In genomic region chr3:51955175-51955892, GRCh38 we compare ENCODE assay signal across 10 cellular contexts. TPM values are rescaled to one million over a fixed set of nuclear protein-coding genes. Genes with fewer than 3 reads are reported as not detected.
A peak's percentile ranks its signal among the peaks of the same experiment; 100 is the strongest.
DNase-seq lines count a peak whose midpoint lies in the region; ATAC-seq and TF ChIP-seq lines count a peak whose summit lies in the region.
"Had no signal": no experiment of that assay in that cellular context is flagged by ENCODE, and none has a peak within 500 bp of the region (broad histone marks: within the 10 kb centered on the region; RNA-seq: fewer than 3 reads in every experiment).

A gene with protein sequence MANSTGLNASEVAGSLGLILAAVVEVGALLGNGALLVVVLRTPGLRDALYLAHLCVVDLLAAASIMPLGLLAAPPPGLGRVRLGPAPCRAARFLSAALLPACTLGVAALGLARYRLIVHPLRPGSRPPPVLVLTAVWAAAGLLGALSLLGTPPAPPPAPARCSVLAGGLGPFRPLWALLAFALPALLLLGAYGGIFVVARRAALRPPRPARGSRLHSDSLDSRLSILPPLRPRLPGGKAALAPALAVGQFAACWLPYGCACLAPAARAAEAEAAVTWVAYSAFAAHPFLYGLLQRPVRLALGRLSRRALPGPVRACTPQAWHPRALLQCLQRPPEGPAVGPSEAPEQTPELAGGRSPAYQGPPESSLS (plus strand): TSS chr3:51955381. CDS start chr3:51955653, 272 bp downstream.

- no peak within 1 kb of the TSS for H3K27ac Mint-ChIP-seq in Calu3 (ENCODE audit: unreplicated experiment)
- H3K27ac Mint-ChIP-seq in activated CD8-positive, alpha-beta T cell treated with anti-CD3 and anti-CD28 coated beads, Interleukin-2, amount 10 ng/mL, durations not matched to agents 7 days and 5 days = no peak within 1 kb of the TSS

- H3K9me3 Mint-ChIP-seq in Calu3 (ENCODE audit: low read depth, unreplicated experiment) = no peaks in the 10 kb centered on the region
- no peaks in the 10 kb centered on the region for H3K9me3 Mint-ChIP-seq in activated CD8-positive, alpha-beta T cell treated with anti-CD3 and anti-CD28 coated beads, Interleukin-2, amount 10 ng/mL, durations not matched to agents 7 days and 5 days (ENCODE audit: insufficient read depth)

- peak within 1 kb of the TSS; percentile 64 for H3K27ac ChIP-seq in WERI-Rb-1
- peak within 1 kb of the TSS; percentile 82 for H3K27ac ChIP-seq in psoas muscle

- H3K36me3 ChIP-seq in WERI-Rb-1 (peaks cover 54% of the 10 kb centered on the region), psoas muscle (ENCODE audit: insufficient read depth in 1 of 2, low read depth in 1 of 2) (peaks cover 0 to 42% of the 10 kb centered on the region in 2 donors)

- H3K9me3 ChIP-seq in WERI-Rb-1 (ENCODE audit: severe bottlenecking) = no peaks in the 10 kb centered on the region
- no peaks in the 10 kb centered on the region for H3K9me3 ChIP-seq in psoas muscle

- no peaks in the 10 kb centered on the region for H3K36me3 Mint-ChIP-seq in Calu3 (ENCODE audit: insufficient read depth, unreplicated experiment)
- no peaks in the 10 kb centered on the region for H3K36me3 Mint-ChIP-seq in activated CD8-positive, alpha-beta T cell treated with anti-CD3 and anti-CD28 coated beads, Interleukin-2, amount 10 ng/mL, durations not matched to agents 7 days and 5 days (ENCODE audit: low read depth)

- WGBS in psoas muscle, 3 donors = 11 to 15% (median 13%) methylated on average over 18 to 33 of the region's 33 CpGs

- peaks cover 16% of the 10 kb centered on the region for H3K4me1 ChIP-seq in psoas muscle

- no TSS peak for BruUV-seq in Calu3 (replicated peaks; lab: Mats Ljungman, UMichigan)

- no peak for DNase-seq in Calu3
- DNase-seq in WERI-Rb-1 = no peak
- DNase-seq in hypothalamus (lab: John Stamatoyannopoulos, UW) = peak in 44 of 51 donors; percentile 15 to 90 (median 72)
- peak in 1 of 2 donors; percentile 80 for DNase-seq in psoas muscle
- DNase-seq in central memory CD4-positive, alpha-beta T cell = no peak
- DNase-seq in KG1 (lab: John Stamatoyannopoulos, UW) = no peak
- no peak for DNase-seq in activated CD8-positive, alpha-beta T cell treated with anti-CD3 and anti-CD28 coated beads, Interleukin-2, amount 10 ng/mL, durations not matched to agents 7 days and 5 days
- no peak for DNase-seq in COLO668 (lab: John Stamatoyannopoulos, UW; ENCODE audit: unreplicated experiment)
- DNase-seq: SIG-M5 had no signal

- no peak within 1 kb of the TSS for H3K4me3 ChIP-seq in WERI-Rb-1 (ENCODE audit: low read depth, low read length)
- H3K4me3 ChIP-seq in psoas muscle = peak within 1 kb of the TSS; percentile 66

- TF ChIP-seq CTCF in Calu3 (IDR thresholded peaks at IDR 0.05; ENCODE audit: unreplicated experiment) = no peak
- no peak for TF ChIP-seq CTCF in WERI-Rb-1 (IDR thresholded peaks at IDR 0.05; ENCODE audit: low read depth, low read length)
- no peak for TF ChIP-seq CTCF in psoas muscle (IDR thresholded peaks at IDR 0.05)

- H3K4me3 Mint-ChIP-seq in Calu3 (ENCODE audit: low read depth, unreplicated experiment) = peak within 1 kb of the TSS; percentile 55
- no peak within 1 kb of the TSS for H3K4me3 Mint-ChIP-seq in activated CD8-positive, alpha-beta T cell treated with anti-CD3 and anti-CD28 coated beads, Interleukin-2, amount 10 ng/mL, durations not matched to agents 7 days and 5 days

- POLR2A ChIA-PET in activated CD8-positive, alpha-beta T cell treated with anti-CD3 and anti-CD28 coated beads, Interleukin-2, amount 10 ng/mL, durations not matched to agents 7 days and 5 days (lab: Charles Lee) = no interaction called here

- H3K27me3 Mint-ChIP-seq in Calu3 (ENCODE audit: unreplicated experiment) = peaks cover 47% of the 10 kb centered on the region
- H3K27me3 Mint-ChIP-seq in activated CD8-positive, alpha-beta T cell treated with anti-CD3 and anti-CD28 coated beads, Interleukin-2, amount 10 ng/mL, durations not matched to agents 7 days and 5 days (ENCODE audit: low read depth) = peaks cover 43% of the 10 kb centered on the region

- H3K4me1 Mint-ChIP-seq in Calu3 (ENCODE audit: low read depth, unreplicated experiment) = no peaks in the 10 kb centered on the region
- H3K4me1 Mint-ChIP-seq in activated CD8-positive, alpha-beta T cell treated with anti-CD3 and anti-CD28 coated beads, Interleukin-2, amount 10 ng/mL, durations not matched to agents 7 days and 5 days (ENCODE audit: low read depth) = peaks cover 13% of the 10 kb centered on the region

- intact Hi-C loops in Calu3 (cut with micrococcal nuclease; ENCODE audit: unreplicated experiment) (no loop called here), psoas muscle (cut with DNase I) (no loop called here)

- CTCF ChIA-PET in Calu3 (lab: Charles Lee) = no interaction called here
- CTCF ChIA-PET in activated CD8-positive, alpha-beta T cell treated with anti-CD3 and anti-CD28 coated beads, Interleukin-2, amount 10 ng/mL, durations not matched to agents 7 days and 5 days (lab: Charles Lee) = interaction anchor here (1.0 to 1.2 kb wide), 2 partner anchors 13 to 14 kb away, joined by 3 to 5 read pairs; partner anchors contain the start of gene RRP9

- ATAC-seq in psoas muscle = peak; percentile 51 to 78 (median 64)
- no peak for ATAC-seq in activated CD8-positive, alpha-beta T cell treated with anti-CD3 and anti-CD28 coated beads, Interleukin-2, amount 10 ng/mL, durations not matched to agents 7 days and 5 days

- H3K27me3 ChIP-seq in WERI-Rb-1 (ENCODE audit: insufficient read depth, low read depth, severe bottlenecking) (no peaks in the 10 kb centered on the region), psoas muscle (ENCODE audit: insufficient read depth in 3 of 3, low read length in 2 of 3) (no peaks in the 10 kb centered on the region)

RNA-seq across cellular contexts. Expression of the gene that starts here (rescaled TPM):
- total RNA-seq in Calu3 (2022) = not detected in 2 replicates
- under 1 TPM; 0.16 to 0.65 (median 0.32) TPM for total RNA-seq in psoas muscle
- polyA plus RNA-seq in psoas muscle = under 1 TPM; 0.04 to 0.93 (median 0.07) TPM
- total RNA-seq in activated CD8-positive, alpha-beta T cell treated with anti-CD3 and anti-CD28 coated beads, Interleukin-2, amount 10 ng/mL, durations not matched to agents 7 days and 5 days = not detected
- total RNA-seq: posterior vena cava had no signal

Comparison
In these comparisons a context has a peak if more than half of its experiments do, and no peak if none do; other contexts are left out.
1. Peak in ATAC-seq, H3K4me3 ChIP-seq and H3K27ac ChIP-seq in psoas muscle; RNA of the gene not detected or under 1 TPM.
2. DNase-seq: peak in hypothalamus (44 of 51); none in Calu3 (single experiment), WERI-Rb-1 (single experiment), central memory CD4-positive, alpha-beta T cell (single experiment), KG1 (single experiment), activated CD8-positive, alpha-beta T cell treated with anti-CD3 and anti-CD28 coated beads, Interleukin-2, amount 10 ng/mL, durations not matched to agents 7 days and 5 days (single experiment) and COLO668 (single experiment).